In the genomic region with DNA sequence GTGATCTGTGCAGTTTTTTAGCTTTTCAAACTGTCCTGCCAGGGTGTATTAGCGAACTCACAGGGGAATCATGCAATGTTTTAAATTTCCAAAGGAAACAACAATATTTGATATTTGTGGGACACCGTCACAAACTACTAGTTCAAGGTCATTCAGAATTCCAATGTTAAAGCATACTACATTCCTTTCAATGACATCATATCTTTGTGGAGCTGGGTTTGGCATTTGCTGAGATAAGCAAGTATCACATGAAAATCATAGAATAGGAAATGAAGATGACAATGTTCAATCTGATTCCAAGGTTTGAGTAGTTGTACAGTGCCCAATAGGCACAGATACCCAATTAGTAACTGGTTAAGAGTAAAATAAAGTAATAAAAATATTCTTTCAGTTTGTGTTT, we compare ENCODE assay signal across 24 cellular contexts. TPM values are rescaled to one million over a fixed set of nuclear protein-coding genes. Genes with fewer than 3 reads are reported as not detected.
A peak's percentile ranks its signal among the peaks of the same experiment; 100 is the strongest.
DNase-seq lines count a peak whose midpoint lies in the region; ATAC-seq and TF ChIP-seq lines count a peak whose summit lies in the region.
"Had no signal": no experiment of that assay in that cellular context is flagged by ENCODE, and none has a peak within 500 bp of the region (broad histone marks: within the 10 kb centered on the region; RNA-seq: fewer than 3 reads in every experiment).

No MANE protein-coding gene starts in this region.

- no peaks in the 10 kb centered on the region for H3K9me3 ChIP-seq in T-helper 17 cell (ENCODE audit: control insufficient read depth, low read length, poor library complexity, severe bottlenecking)
- H3K9me3 ChIP-seq: esophagus squamous epithelium had no signal

- no peak for TF ChIP-seq CTCF in cardiac fibroblast (IDR thresholded peaks at IDR 0.05; ENCODE audit: low read depth, low read length)

- ATAC-seq in T-helper 17 cell, result no peak
- ATAC-seq: activated CD8-positive, alpha-beta memory T cell treated with anti-CD3 and anti-CD28 coated beads, Interleukin-2, amount 10 ng/mL, durations not matched to agents 7 days and 5 days; GM12878; left colon had no signal

- H3K4me1 Mint-ChIP-seq in T-helper 17 cell, result peaks cover 6% of the 10 kb centered on the region
- H3K4me1 Mint-ChIP-seq: naive B cell had no signal

- H3K27me3 Mint-ChIP-seq in T-helper 17 cell, result peaks cover 5% of the 10 kb centered on the region
- H3K27me3 Mint-ChIP-seq: activated naive CD4-positive, alpha-beta T cell treated with anti-CD3 and anti-CD28 coated beads, Interleukin-2, amount 10 ng/mL, durations not matched to agents 7 days and 5 days; naive B cell; type B pancreatic cell had no signal

- H3K4me3 Mint-ChIP-seq in T-helper 17 cell, result no peak overlapping the region
- H3K4me3 Mint-ChIP-seq: activated CD8-positive, alpha-beta memory T cell treated with anti-CD3 and anti-CD28 coated beads, Interleukin-2, amount 10 ng/mL, durations not matched to agents 7 days and 5 days; activated naive CD4-positive, alpha-beta T cell treated with anti-CD3 and anti-CD28 coated beads, Interleukin-2, amount 10 ng/mL, durations not matched to agents 7 days and 5 days; B cell; naive B cell; T-helper 2 cell treated with Interferon-gamma antibody and Interleukin-4, amounts not matched to agents 5 μg/mL and 100 μg/mL, for 36 hours; type B pancreatic cell had no signal

- DNase-seq in A172 (ENCODE audit: low spot score), result peak; percentile 29
- DNase-seq in LHCN-M2 (ENCODE audit: low read depth), result peak; percentile 9
- DNase-seq in cardiac fibroblast (ENCODE audit: low read depth in 2 of 2), result peak; percentile 29 to 37
- DNase-seq in iris pigment epithelial cell (ENCODE audit: low read depth), result peak; percentile 65
- no peak for DNase-seq in T-helper 17 cell
- DNase-seq in epidermal melanocyte (ENCODE audit: insufficient read length, low spot score), result no peak
- DNase-seq in activated CD4-positive, alpha-beta T cell treated with anti-CD3 and anti-CD28 coated beads for 48 hours, result no peak
- no peak for DNase-seq in COR-L47 (lab: John Stamatoyannopoulos, UW)
- DNase-seq: activated CD4-positive, alpha-beta T cell treated with anti-CD3 and anti-CD28 coated beads, Interleukin-2, amount 50 U/mL, for 1 hour; activated CD8-positive, alpha-beta memory T cell treated with anti-CD3 and anti-CD28 coated beads, Interleukin-2, amount 10 ng/mL, durations not matched to agents 7 days and 5 days; activated naive CD4-positive, alpha-beta T cell treated with anti-CD3 and anti-CD28 coated beads, Interleukin-2, amount 10 ng/mL, durations not matched to agents 7 days and 5 days; anterior cingulate cortex; esophagus squamous epithelium; left colon; naive B cell; NCI-H2029 treated with DMSO at 0.1 percent for 48 hours; NCI-H345; NCI-H82; RPMI8226; stimulated activated CD4-positive, alpha-beta T cell treated with anti-CD3 and anti-CD28 coated beads, Interleukin-2, amount 100 ng/mL, for 24 hours had no signal

- H3K27ac Mint-ChIP-seq in T-helper 17 cell, result no peak overlapping the region
- H3K27ac Mint-ChIP-seq: activated CD8-positive, alpha-beta memory T cell treated with anti-CD3 and anti-CD28 coated beads, Interleukin-2, amount 10 ng/mL, durations not matched to agents 7 days and 5 days; activated naive CD4-positive, alpha-beta T cell treated with anti-CD3 and anti-CD28 coated beads, Interleukin-2, amount 10 ng/mL, durations not matched to agents 7 days and 5 days; B cell; T-helper 2 cell treated with Interferon-gamma antibody and Interleukin-4, amounts not matched to agents 5 μg/mL and 100 μg/mL, for 36 hours; type B pancreatic cell had no signal

- no peaks in the 10 kb centered on the region for H3K36me3 Mint-ChIP-seq in T-helper 17 cell (ENCODE audit: low read depth)
- H3K36me3 Mint-ChIP-seq: naive B cell, type B pancreatic cell had no signal

- H3K4me3 ChIP-seq in cardiac fibroblast (replicated peaks in 1 of 2; ENCODE audit: low read depth in 2 of 2, low read length in 2 of 2), result no peak overlapping the region
- H3K4me3 ChIP-seq: esophagus squamous epithelium, GM12878 had no signal

RNA-seq across cellular contexts. Expression of gene NUF2, which starts 35.6 kb away (rescaled TPM):
- total RNA-seq in A172 (2014; rRNA removed; shearing (Covaris generic)), result 74.7 and 95.8 TPM in 2 replicates
- 78.2 and 82.9 TPM in 2 replicates for total RNA-seq in LHCN-M2 (2014; rRNA removed)
- polyA plus RNA-seq in LHCN-M2 (2012), result 10.8 TPM
- total RNA-seq in T-helper 17 cell, result 1 to 10 TPM in 1 of 2 donors, under 1 TPM in 1; 0.75 to 1.8 TPM

Comparison
In these comparisons a context has a peak if more than half of its experiments do, and no peak if none do; other contexts are left out.
1. DNase-seq: peak in A172 (single experiment), LHCN-M2 (single experiment), cardiac fibroblast (2 of 2) and iris pigment epithelial cell (single experiment); none in T-helper 17 cell (0 of 3), epidermal melanocyte (single experiment), activated CD4-positive, alpha-beta T cell treated with anti-CD3 and anti-CD28 coated beads for 48 hours (single experiment) and COR-L47 (single experiment).
2. RNA of gene NUF2, which starts 35.6 kb away (total RNA-seq): 74.7 to 95.8 TPM in A172 and 78.2 to 82.9 TPM in LHCN-M2; 0.75 to 1.8 TPM in T-helper 17 cell; every median in the first group is over 10 times any median in the second.